Comparison of ENCODE assay signal across 1 cellular context in the genomic region with DNA sequence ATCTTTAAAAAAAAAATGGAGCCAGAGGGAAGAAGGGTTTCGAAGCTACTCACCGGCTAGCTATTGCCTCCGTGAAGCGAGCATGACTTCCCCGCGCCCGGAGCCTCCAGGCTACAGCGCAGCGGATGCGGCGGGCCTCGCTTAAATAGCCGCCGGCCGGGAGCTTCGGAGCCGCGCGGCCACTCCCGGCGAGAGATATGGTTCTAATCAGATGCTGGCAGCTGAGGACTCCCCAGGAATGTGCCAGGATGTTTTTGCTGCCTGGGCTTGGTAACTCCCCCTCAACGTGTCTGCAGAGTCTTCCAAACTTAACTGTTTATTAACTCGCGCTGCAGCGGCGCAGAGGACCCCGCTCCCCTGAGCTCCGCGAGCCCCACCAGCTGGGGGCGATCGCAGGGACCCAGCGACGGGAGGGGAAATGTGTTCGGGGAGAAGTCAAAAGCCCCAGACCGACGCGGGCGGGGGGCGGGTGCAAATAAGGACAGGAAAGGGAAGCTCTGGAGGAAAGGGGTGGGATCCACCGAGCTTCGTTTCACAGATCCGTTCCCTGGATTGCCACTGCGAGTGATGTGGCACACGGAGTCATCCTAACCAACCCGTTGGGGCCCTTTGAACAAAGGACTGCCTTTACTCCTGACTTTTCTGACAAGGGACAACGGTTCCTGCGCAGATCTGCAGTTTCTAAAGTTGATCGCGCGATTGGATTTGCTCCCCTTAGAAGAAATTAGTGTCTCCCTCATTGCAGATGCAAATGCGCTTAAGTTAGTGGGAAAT.
TF ChIP-seq lines count a peak whose summit lies in the region.

A gene (minus strand): TSS at position 230 of the 774 bp plus-strand sequence. CDS start 30,660 bp downstream, outside the sequence.

TF ChIP-seq in HepG2, 621 proteins besides CTCF, POLR2A, EP300 and RAD21 (continued from another document and continues in another):
- TF ChIP-seq, protein P1, sequence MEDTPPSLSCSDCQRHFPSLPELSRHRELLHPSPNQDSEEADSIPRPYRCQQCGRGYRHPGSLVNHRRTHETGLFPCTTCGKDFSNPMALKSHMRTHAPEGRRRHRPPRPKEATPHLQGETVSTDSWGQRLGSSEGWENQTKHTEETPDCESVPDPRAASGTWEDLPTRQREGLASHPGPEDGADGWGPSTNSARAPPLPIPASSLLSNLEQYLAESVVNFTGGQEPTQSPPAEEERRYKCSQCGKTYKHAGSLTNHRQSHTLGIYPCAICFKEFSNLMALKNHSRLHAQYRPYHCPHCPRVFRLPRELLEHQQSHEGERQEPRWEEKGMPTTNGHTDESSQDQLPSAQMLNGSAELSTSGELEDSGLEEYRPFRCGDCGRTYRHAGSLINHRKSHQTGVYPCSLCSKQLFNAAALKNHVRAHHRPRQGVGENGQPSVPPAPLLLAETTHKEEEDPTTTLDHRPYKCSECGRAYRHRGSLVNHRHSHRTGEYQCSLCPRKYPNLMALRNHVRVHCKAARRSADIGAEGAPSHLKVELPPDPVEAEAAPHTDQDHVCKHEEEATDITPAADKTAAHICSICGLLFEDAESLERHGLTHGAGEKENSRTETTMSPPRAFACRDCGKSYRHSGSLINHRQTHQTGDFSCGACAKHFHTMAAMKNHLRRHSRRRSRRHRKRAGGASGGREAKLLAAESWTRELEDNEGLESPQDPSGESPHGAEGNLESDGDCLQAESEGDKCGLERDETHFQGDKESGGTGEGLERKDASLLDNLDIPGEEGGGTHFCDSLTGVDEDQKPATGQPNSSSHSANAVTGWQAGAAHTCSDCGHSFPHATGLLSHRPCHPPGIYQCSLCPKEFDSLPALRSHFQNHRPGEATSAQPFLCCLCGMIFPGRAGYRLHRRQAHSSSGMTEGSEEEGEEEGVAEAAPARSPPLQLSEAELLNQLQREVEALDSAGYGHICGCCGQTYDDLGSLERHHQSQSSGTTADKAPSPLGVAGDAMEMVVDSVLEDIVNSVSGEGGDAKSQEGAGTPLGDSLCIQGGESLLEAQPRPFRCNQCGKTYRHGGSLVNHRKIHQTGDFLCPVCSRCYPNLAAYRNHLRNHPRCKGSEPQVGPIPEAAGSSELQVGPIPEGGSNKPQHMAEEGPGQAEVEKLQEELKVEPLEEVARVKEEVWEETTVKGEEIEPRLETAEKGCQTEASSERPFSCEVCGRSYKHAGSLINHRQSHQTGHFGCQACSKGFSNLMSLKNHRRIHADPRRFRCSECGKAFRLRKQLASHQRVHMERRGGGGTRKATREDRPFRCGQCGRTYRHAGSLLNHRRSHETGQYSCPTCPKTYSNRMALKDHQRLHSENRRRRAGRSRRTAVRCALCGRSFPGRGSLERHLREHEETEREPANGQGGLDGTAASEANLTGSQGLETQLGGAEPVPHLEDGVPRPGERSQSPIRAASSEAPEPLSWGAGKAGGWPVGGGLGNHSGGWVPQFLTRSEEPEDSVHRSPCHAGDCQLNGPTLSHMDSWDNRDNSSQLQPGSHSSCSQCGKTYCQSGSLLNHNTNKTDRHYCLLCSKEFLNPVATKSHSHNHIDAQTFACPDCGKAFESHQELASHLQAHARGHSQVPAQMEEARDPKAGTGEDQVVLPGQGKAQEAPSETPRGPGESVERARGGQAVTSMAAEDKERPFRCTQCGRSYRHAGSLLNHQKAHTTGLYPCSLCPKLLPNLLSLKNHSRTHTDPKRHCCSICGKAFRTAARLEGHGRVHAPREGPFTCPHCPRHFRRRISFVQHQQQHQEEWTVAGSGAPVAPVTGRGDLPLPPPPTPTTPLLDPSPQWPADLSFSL (CRISPR knock-in tag; IDR thresholded peaks at IDR 0.05): no peak
- TF ChIP-seq, protein P2, sequence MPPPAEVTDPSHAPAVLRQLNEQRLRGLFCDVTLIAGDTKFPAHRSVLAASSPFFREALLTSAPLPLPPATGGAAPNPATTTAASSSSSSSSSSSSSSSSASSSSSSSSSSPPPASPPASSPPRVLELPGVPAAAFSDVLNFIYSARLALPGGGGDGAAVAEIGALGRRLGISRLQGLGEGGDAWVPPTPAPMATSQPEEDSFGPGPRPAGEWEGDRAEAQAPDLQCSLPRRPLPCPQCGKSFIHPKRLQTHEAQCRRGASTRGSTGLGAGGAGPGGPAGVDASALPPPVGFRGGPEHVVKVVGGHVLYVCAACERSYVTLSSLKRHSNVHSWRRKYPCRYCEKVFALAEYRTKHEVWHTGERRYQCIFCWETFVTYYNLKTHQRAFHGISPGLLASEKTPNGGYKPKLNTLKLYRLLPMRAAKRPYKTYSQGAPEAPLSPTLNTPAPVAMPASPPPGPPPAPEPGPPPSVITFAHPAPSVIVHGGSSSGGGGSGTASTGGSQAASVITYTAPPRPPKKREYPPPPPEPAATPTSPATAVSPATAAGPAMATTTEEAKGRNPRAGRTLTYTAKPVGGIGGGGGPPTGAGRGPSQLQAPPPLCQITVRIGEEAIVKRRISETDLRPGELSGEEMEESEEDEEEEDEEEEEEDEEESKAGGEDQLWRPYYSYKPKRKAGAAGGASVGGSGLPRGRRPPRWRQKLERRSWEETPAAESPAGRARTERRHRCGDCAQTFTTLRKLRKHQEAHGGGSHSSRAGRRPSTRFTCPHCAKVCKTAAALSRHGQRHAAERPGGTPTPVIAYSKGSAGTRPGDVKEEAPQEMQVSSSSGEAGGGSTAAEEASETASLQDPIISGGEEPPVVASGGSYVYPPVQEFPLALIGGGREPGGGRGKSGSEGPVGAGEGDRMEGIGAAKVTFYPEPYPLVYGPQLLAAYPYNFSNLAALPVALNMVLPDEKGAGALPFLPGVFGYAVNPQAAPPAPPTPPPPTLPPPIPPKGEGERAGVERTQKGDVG (CRISPR knock-in tag; IDR thresholded peaks at IDR 0.05; ENCODE audit: borderline replicate concordance): no peak
- TF ChIP-seq, protein P3, sequence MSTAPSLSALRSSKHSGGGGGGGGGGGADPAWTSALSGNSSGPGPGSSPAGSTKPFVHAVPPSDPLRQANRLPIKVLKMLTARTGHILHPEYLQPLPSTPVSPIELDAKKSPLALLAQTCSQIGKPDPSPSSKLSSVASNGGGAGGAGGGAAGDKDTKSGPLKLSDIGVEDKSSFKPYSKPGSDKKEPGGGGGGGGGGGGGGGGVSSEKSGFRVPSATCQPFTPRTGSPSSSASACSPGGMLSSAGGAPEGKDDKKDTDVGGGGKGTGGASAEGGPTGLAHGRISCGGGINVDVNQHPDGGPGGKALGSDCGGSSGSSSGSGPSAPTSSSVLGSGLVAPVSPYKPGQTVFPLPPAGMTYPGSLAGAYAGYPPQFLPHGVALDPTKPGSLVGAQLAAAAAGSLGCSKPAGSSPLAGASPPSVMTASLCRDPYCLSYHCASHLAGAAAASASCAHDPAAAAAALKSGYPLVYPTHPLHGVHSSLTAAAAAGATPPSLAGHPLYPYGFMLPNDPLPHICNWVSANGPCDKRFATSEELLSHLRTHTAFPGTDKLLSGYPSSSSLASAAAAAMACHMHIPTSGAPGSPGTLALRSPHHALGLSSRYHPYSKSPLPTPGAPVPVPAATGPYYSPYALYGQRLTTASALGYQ (CRISPR knock-in tag; IDR thresholded peaks at IDR 0.05): peak; percentile 57; the same call in 1 of the 2 replicates
- TF ChIP-seq MEIS1 (CRISPR knock-in tag; IDR thresholded peaks at IDR 0.05; ENCODE audit: borderline replicate concordance): no peak
- TF ChIP-seq ZNF446 (CRISPR knock-in tag; IDR thresholded peaks at IDR 0.05): no peak
- no peak; the same call in 1 of the 2 replicates for TF ChIP-seq SIN3A (IDR thresholded peaks at IDR 0.05; ENCODE audit: borderline replicate concordance, low read depth, low read length)
- no peak for TF ChIP-seq ZNF543 (CRISPR knock-in tag; IDR thresholded peaks at IDR 0.05)
- TF ChIP-seq, protein P4, sequence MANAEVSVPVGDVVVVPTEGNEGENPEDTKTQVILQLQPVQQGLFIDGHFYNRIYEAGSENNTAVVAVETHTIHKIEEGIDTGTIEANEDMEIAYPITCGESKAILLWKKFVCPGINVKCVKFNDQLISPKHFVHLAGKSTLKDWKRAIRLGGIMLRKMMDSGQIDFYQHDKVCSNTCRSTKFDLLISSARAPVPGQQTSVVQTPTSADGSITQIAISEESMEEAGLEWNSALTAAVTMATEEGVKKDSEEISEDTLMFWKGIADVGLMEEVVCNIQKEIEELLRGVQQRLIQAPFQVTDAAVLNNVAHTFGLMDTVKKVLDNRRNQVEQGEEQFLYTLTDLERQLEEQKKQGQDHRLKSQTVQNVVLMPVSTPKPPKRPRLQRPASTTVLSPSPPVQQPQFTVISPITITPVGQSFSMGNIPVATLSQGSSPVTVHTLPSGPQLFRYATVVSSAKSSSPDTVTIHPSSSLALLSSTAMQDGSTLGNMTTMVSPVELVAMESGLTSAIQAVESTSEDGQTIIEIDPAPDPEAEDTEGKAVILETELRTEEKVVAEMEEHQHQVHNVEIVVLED (CRISPR knock-in tag; IDR thresholded peaks at IDR 0.05; ENCODE audit: borderline replicate concordance): no peak
- TF ChIP-seq FOXK2 (IDR thresholded peaks at IDR 0.05): no peak
- TF ChIP-seq SIX1 (CRISPR knock-in tag; IDR thresholded peaks at IDR 0.05; ENCODE audit: borderline replicate concordance): 0 out of 2 replicates have a peak, but pooled peaks have one; percentile 53
- no peak for TF ChIP-seq NFYC (CRISPR knock-in tag; IDR thresholded peaks at IDR 0.05)
- TF ChIP-seq, protein P5, sequence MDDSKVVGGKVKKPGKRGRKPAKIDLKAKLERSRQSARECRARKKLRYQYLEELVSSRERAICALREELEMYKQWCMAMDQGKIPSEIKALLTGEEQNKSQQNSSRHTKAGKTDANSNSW (CRISPR knock-in tag; IDR thresholded peaks at IDR 0.05; ENCODE audit: borderline replicate concordance): no peak
- TF ChIP-seq, protein P6, sequence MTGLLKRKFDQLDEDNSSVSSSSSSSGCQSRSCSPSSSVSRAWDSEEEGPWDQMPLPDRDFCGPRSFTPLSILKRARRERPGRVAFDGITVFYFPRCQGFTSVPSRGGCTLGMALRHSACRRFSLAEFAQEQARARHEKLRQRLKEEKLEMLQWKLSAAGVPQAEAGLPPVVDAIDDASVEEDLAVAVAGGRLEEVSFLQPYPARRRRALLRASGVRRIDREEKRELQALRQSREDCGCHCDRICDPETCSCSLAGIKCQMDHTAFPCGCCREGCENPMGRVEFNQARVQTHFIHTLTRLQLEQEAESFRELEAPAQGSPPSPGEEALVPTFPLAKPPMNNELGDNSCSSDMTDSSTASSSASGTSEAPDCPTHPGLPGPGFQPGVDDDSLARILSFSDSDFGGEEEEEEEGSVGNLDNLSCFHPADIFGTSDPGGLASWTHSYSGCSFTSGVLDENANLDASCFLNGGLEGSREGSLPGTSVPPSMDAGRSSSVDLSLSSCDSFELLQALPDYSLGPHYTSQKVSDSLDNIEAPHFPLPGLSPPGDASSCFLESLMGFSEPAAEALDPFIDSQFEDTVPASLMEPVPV (CRISPR knock-in tag; IDR thresholded peaks at IDR 0.05): 0 out of 2 replicates have a peak, but pooled peaks have one; percentile 48
- TF ChIP-seq ZNF224 (CRISPR knock-in tag; IDR thresholded peaks at IDR 0.05): no peak
- TF ChIP-seq HNRNPK (IDR thresholded peaks at IDR 0.05; ENCODE audit: low read depth, low read length, poor library complexity, severe bottlenecking): no peak
- no peak for TF ChIP-seq SRSF1 (optimal IDR thresholded peaks at IDR 0.05; ENCODE audit: low read depth, low read length)
- no peak for TF ChIP-seq ZNF776 (CRISPR knock-in tag; IDR thresholded peaks at IDR 0.05)
- 0 out of 2 replicates have a peak, but pooled peaks have one; percentile 50 for TF ChIP-seq ZNF792 (CRISPR knock-in tag; IDR thresholded peaks at IDR 0.05)
- TF ChIP-seq TCF12 (IDR thresholded peaks at IDR 0.05): no peak
- no peak for TF ChIP-seq TCF12 (CRISPR knock-in tag; IDR thresholded peaks at IDR 0.05)
- no peak for TF ChIP-seq SOX6 (IDR thresholded peaks at IDR 0.05)
- no peak; the same call in none of the 2 replicates for TF ChIP-seq SOX6 (CRISPR knock-in tag; IDR thresholded peaks at IDR 0.05)
- TF ChIP-seq SOX13 (IDR thresholded peaks at IDR 0.05): no peak
- TF ChIP-seq SOX13 (CRISPR knock-in tag; conservative IDR thresholded peaks at IDR 0.05 in 1 of 2, IDR thresholded peaks at IDR 0.05 in 1 of 2): no peak; a peak in 1 of 4 replicates
- TF ChIP-seq MAFF (IDR thresholded peaks at IDR 0.05; ENCODE audit: low read depth, low read length): no peak
- TF ChIP-seq, protein P7, sequence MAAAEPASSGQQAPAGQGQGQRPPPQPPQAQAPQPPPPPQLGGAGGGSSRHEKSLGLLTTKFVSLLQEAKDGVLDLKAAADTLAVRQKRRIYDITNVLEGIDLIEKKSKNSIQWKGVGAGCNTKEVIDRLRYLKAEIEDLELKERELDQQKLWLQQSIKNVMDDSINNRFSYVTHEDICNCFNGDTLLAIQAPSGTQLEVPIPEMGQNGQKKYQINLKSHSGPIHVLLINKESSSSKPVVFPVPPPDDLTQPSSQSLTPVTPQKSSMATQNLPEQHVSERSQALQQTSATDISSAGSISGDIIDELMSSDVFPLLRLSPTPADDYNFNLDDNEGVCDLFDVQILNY (CRISPR knock-in tag; conservative IDR thresholded peaks at IDR 0.05): no peak
- TF ChIP-seq, protein P8, sequence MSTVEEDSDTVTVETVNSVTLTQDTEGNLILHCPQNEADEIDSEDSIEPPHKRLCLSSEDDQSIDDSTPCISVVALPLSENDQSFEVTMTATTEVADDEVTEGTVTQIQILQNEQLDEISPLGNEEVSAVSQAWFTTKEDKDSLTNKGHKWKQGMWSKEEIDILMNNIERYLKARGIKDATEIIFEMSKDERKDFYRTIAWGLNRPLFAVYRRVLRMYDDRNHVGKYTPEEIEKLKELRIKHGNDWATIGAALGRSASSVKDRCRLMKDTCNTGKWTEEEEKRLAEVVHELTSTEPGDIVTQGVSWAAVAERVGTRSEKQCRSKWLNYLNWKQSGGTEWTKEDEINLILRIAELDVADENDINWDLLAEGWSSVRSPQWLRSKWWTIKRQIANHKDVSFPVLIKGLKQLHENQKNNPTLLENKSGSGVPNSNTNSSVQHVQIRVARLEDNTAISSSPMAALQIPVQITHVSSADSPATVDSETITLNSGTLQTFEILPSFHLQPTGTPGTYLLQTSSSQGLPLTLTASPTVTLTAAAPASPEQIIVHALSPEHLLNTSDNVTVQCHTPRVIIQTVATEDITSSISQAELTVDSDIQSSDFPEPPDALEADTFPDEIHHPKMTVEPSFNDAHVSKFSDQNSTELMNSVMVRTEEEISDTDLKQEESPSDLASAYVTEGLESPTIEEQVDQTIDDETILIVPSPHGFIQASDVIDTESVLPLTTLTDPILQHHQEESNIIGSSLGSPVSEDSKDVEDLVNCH (CRISPR knock-in tag; IDR thresholded peaks at IDR 0.05): no peak
- TF ChIP-seq DR1 (CRISPR knock-in tag; IDR thresholded peaks at IDR 0.05): no peak
- 0 out of 2 replicates have a peak, but pooled peaks have one; percentile 48 for TF ChIP-seq MXD4 (CRISPR knock-in tag; IDR thresholded peaks at IDR 0.05)
- TF ChIP-seq ATM (IDR thresholded peaks at IDR 0.05; ENCODE audit: borderline replicate concordance): no peak
- TF ChIP-seq, protein P9, sequence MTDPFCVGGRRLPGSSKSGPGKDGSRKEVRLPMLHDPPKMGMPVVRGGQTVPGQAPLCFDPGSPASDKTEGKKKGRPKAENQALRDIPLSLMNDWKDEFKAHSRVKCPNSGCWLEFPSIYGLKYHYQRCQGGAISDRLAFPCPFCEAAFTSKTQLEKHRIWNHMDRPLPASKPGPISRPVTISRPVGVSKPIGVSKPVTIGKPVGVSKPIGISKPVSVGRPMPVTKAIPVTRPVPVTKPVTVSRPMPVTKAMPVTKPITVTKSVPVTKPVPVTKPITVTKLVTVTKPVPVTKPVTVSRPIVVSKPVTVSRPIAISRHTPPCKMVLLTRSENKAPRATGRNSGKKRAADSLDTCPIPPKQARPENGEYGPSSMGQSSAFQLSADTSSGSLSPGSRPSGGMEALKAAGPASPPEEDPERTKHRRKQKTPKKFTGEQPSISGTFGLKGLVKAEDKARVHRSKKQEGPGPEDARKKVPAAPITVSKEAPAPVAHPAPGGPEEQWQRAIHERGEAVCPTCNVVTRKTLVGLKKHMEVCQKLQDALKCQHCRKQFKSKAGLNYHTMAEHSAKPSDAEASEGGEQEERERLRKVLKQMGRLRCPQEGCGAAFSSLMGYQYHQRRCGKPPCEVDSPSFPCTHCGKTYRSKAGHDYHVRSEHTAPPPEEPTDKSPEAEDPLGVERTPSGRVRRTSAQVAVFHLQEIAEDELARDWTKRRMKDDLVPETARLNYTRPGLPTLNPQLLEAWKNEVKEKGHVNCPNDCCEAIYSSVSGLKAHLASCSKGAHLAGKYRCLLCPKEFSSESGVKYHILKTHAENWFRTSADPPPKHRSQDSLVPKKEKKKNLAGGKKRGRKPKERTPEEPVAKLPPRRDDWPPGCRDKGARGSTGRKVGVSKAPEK (CRISPR knock-in tag; IDR thresholded peaks at IDR 0.05; ENCODE audit: borderline replicate concordance): no peak
